ENCODE assay signal across 1 cellular context in genomic region chr20:34872604-34873224, GRCh38.
TF ChIP-seq lines count a peak whose summit lies in the region.

TSS of gene GGT7 (minus strand) at chr20:34872856. CDS start at chr20:34872815, 41 bp downstream.

TF ChIP-seq in A549, 52 proteins besides CTCF, POLR2A, EP300 and RAD21 (continued from another document):
- TF ChIP-seq E2F6 (IDR thresholded peaks at IDR 0.05; ENCODE audit: borderline replicate concordance, low read depth) = 0 out of 2 replicates have a peak, but pooled peaks have one; percentile 66
- no peak for TF ChIP-seq FOSB (CRISPR knock-in tag; IDR thresholded peaks at IDR 0.05)
- no peak for TF ChIP-seq JUNB (IDR thresholded peaks at IDR 0.05)
- no peak for TF ChIP-seq ZC3H11A (IDR thresholded peaks at IDR 0.05)
- no peak for TF ChIP-seq CBX2 (IDR thresholded peaks at IDR 0.05; ENCODE audit: borderline replicate concordance, low read depth)
- TF ChIP-seq HOXA7 (CRISPR knock-in tag; IDR thresholded peaks at IDR 0.05) = no peak
- peak; percentile 83 for TF ChIP-seq MAX (IDR thresholded peaks at IDR 0.05)
- peak; percentile 65; the same call in 1 of the 2 replicates for TF ChIP-seq PHF8 (IDR thresholded peaks at IDR 0.05; ENCODE audit: borderline replicate concordance, low read depth)
- TF ChIP-seq SMC3 (IDR thresholded peaks at IDR 0.05) = peak; percentile 65
TF ChIP-seq in A549: peak in this region for 5.
